8 cellular contexts compared by ENCODE assay signal in genomic region chr17:27756467-27757371, GRCh38.
DNase-seq lines count a peak whose midpoint lies in the region; ATAC-seq lines count a peak whose summit lies in the region.

No MANE protein-coding gene starts in this region.

- peak; percentile 41 to 54 for DNase-seq in activated CD4-positive, alpha-beta T cell treated with anti-CD3 and anti-CD28 coated beads for 24 hours (ENCODE audit: low read depth in 2 of 2)
- DNase-seq in activated CD4-positive, alpha-beta T cell treated with anti-CD3 and anti-CD28 coated beads for 1 hour = no peak
- DNase-seq in NCI-H526 (lab: John Stamatoyannopoulos, UW) (peak; percentile 31 to 79), fibroblast of the conjunctiva (ENCODE audit: low read depth) (peak; percentile 29), posterior cingulate gyrus (peak in 9 of 10 donors; percentile 40 to 92 (median 70))
- peak; percentile 55 for DNase-seq in activated T-cell treated with anti-CD3 and anti-CD28 coated beads, Interleukin-2, amount 50 U/mL, for 1 hour

- ATAC-seq in HG03432 (IDR thresholded peaks at IDR 0.05; ENCODE audit: unreplicated experiment) (no peak), HG02610 (IDR thresholded peaks at IDR 0.05; ENCODE audit: unreplicated experiment) (no peak)

- intact Hi-C loops in posterior cingulate gyrus (cut with DNase I) = loop anchor here (10.0 kb wide), 1 partner anchor 152 kb away; no protein-coding TSS in a partner anchor
